Comparison of ENCODE assay signal across 2 cellular contexts in genomic region chr16:31196324-31197088, GRCh38.
TF ChIP-seq lines count a peak whose summit lies in the region.

No MANE protein-coding gene starts in this region.

TF ChIP-seq in Ishikawa, 13 proteins besides CTCF, POLR2A, EP300 and RAD21:
- TF ChIP-seq NFIC (IDR thresholded peaks at IDR 0.05) (no peak), CEBPB (IDR thresholded peaks at IDR 0.05) (0 out of 2 replicates have a peak, but pooled peaks have one; percentile 36)

TF ChIP-seq in GM12878, 131 proteins besides CTCF, POLR2A, EP300 and RAD21:
- TF ChIP-seq POLR2AphosphoS5 (IDR thresholded peaks at IDR 0.05; ENCODE audit: low read length) (peak; percentile 88), CUX1 (IDR thresholded peaks at IDR 0.05; ENCODE audit: insufficient replicate concordance, low read depth, low read length) (no peak), BACH1 (IDR thresholded peaks at IDR 0.05; ENCODE audit: borderline replicate concordance) (0 out of 2 replicates have a peak, but pooled peaks have one; percentile 27), ZSCAN29 (IDR thresholded peaks at IDR 0.05) (no peak), PML (IDR thresholded peaks at IDR 0.05; ENCODE audit: low read length) (0 out of 2 replicates have a peak, but pooled peaks have one; percentile 15), RFX5 (IDR thresholded peaks at IDR 0.05; ENCODE audit: low read depth, low read length) (no peak), POU2F2 (IDR thresholded peaks at IDR 0.05; ENCODE audit: borderline replicate concordance, low read depth, low read length) (peak; percentile 12; the same call in 1 of the 3 replicates)
